11 cellular contexts compared by ENCODE assay signal in the genomic region with DNA sequence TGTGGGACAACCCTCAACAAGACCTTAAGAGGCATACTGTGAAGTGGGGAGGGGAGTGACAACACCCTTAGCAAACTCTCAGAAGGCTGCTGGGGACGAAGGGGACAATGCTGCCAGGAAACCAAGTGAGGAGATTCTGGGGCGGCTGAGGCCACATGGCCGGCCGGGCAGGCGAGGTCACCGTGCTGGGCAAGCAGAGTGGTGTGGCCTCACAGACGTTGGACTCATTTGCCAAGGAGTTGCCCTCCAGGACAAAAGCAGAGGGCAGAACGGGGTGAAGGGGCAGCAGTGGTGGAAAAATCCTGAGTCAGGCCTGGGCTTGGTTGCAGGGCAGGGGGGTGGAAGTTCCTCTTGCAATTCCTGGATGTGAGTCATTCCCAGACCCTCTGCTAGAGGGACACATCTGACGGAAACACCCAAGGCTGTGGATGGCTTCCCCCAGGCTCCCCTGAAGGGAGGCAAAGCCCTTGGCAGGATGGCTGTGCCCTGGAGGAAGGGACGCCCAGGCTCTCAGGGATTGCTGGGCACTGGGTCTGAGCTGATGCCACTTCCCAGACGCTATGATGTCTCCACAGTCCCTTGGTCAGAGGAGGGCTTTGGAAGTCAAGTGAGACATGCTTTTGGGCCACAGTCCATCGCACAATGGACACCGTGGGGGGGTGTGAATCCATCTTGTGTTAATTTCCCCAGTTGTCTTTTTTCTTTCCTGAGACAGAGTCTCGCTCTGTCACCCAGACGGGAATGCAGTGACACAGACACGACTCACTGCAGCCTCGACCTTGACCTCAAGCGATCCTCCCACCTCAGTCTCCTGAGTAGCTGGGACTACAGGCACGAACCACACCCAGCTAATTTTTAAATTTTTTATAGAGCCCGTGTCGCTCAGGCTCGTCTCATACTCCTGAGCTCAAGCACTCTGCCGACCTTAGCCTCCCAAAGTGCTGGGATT. TPM values are rescaled to one million over a fixed set of nuclear protein-coding genes. Genes with fewer than 3 reads are reported as not detected.
DNase-seq lines count a peak whose midpoint lies in the region; ATAC-seq and TF ChIP-seq lines count a peak whose summit lies in the region.
"Had no signal": no experiment of that assay in that cellular context is flagged by ENCODE, and none has a peak within 500 bp of the region (broad histone marks: within the 10 kb centered on the region; RNA-seq: fewer than 3 reads in every experiment).

No MANE protein-coding gene starts in this region.

- TF ChIP-seq CTCF in AG10803 (conservative IDR thresholded peaks at IDR 0.05; ENCODE audit: low read length) = no peak
- TF ChIP-seq CTCF in fibroblast of the aortic adventitia (IDR thresholded peaks at IDR 0.05; ENCODE audit: insufficient read depth, low read length) = no peak
- no peak for TF ChIP-seq CTCF in nephron progenitor cell (IDR thresholded peaks at IDR 0.05)
- TF ChIP-seq CTCF in activated CD8-positive, alpha-beta T cell treated with anti-CD3 and anti-CD28 coated beads for 36 hours (IDR thresholded peaks at IDR 0.05) = no peak

- peaks cover 43% of the 10 kb centered on the region for H3K9me3 Mint-ChIP-seq in nephron progenitor cell
- no peaks in the 10 kb centered on the region for H3K9me3 Mint-ChIP-seq in activated CD8-positive, alpha-beta T cell treated with anti-CD3 and anti-CD28 coated beads for 36 hours

- H3K4me3 ChIP-seq in AG10803 (ENCODE audit: low read length) = no peak overlapping the region
- no peak overlapping the region for H3K4me3 ChIP-seq in fibroblast of the aortic adventitia (ENCODE audit: low read depth, low read length)
- H3K4me3 ChIP-seq: mucosa of descending colon had no signal

- CTCF ChIA-PET in activated CD8-positive, alpha-beta T cell treated with anti-CD3 and anti-CD28 coated beads for 36 hours (lab: Charles Lee) = no interaction called here

- peaks cover 18% of the 10 kb centered on the region for H3K4me1 Mint-ChIP-seq in nephron progenitor cell
- H3K4me1 Mint-ChIP-seq in activated CD8-positive, alpha-beta T cell treated with anti-CD3 and anti-CD28 coated beads for 36 hours (ENCODE audit: low read depth) = no peaks in the 10 kb centered on the region
- H3K4me1 Mint-ChIP-seq: B cell had no signal

- POLR2A ChIA-PET in activated CD8-positive, alpha-beta T cell treated with anti-CD3 and anti-CD28 coated beads for 36 hours (lab: Charles Lee) = interaction anchor here (1.2 kb wide), 1 partner anchor 34 kb away, joined by 3 read pairs; no protein-coding TSS in a partner anchor

- peaks cover 8% of the 10 kb centered on the region for H3K36me3 Mint-ChIP-seq in nephron progenitor cell (ENCODE audit: low read depth)
- H3K36me3 Mint-ChIP-seq in activated CD8-positive, alpha-beta T cell treated with anti-CD3 and anti-CD28 coated beads for 36 hours (ENCODE audit: low read depth) = no peaks in the 10 kb centered on the region

- DNase-seq in AG10803 (ENCODE audit: low read depth) (peak; percentile 55), RKO (ENCODE audit: low spot score) (peak; percentile 52), fibroblast of the aortic adventitia (ENCODE audit: low read depth) (peak; percentile 35), nephron progenitor cell (no peak), HPDE6-E6E7 (ENCODE audit: extremely low spot score) (no peak)
- no peak for DNase-seq in activated CD8-positive, alpha-beta T cell treated with anti-CD3 and anti-CD28 coated beads for 36 hours
- DNase-seq: activated CD8-positive, alpha-beta memory T cell treated with anti-CD3 and anti-CD28 coated beads for 24 hours; mucosa of descending colon had no signal

- peaks cover 13% of the 10 kb centered on the region for H3K27me3 Mint-ChIP-seq in nephron progenitor cell (ENCODE audit: low read depth, poor library complexity)
- H3K27me3 Mint-ChIP-seq in activated CD8-positive, alpha-beta T cell treated with anti-CD3 and anti-CD28 coated beads for 36 hours = peaks cover 9% of the 10 kb centered on the region

- peak overlapping the region; percentile 16 for H3K27ac Mint-ChIP-seq in nephron progenitor cell
- no peak overlapping the region for H3K27ac Mint-ChIP-seq in activated CD8-positive, alpha-beta T cell treated with anti-CD3 and anti-CD28 coated beads for 36 hours
- H3K27ac Mint-ChIP-seq: B cell had no signal

- ATAC-seq in HG03039 (IDR thresholded peaks at IDR 0.05; ENCODE audit: unreplicated experiment) = no peak
- ATAC-seq in activated CD8-positive, alpha-beta T cell treated with anti-CD3 and anti-CD28 coated beads for 36 hours = no peak
- no peak for ATAC-seq in GM21619 (IDR thresholded peaks at IDR 0.05; ENCODE audit: unreplicated experiment)
- ATAC-seq: mucosa of descending colon had no signal

- intact Hi-C loops in activated CD8-positive, alpha-beta T cell treated with anti-CD3 and anti-CD28 coated beads for 36 hours (cut with micrococcal nuclease) = no loop called here

- no peak overlapping the region for H3K4me3 Mint-ChIP-seq in nephron progenitor cell
- H3K4me3 Mint-ChIP-seq in activated CD8-positive, alpha-beta T cell treated with anti-CD3 and anti-CD28 coated beads for 36 hours = no peak overlapping the region
- H3K4me3 Mint-ChIP-seq: B cell had no signal

RNA-seq across cellular contexts. Expression of a gene that starts 16.2 kb away (rescaled TPM):
- 0.90 and 0.98 TPM in 2 replicates for total RNA-seq in fibroblast of the aortic adventitia (ENCODE audit: low replicate concordance)
- under 1 TPM; 0.16 to 0.22 TPM for total RNA-seq in activated CD8-positive, alpha-beta T cell treated with anti-CD3 and anti-CD28 coated beads for 36 hours
- total RNA-seq: B cell had no signal

RNA-seq across cellular contexts. Expression of a gene that starts 28.4 kb away (rescaled TPM):
- 21.9 and 30.3 TPM in 2 replicates for total RNA-seq in fibroblast of the aortic adventitia (ENCODE audit: low replicate concordance)
- total RNA-seq in activated CD8-positive, alpha-beta T cell treated with anti-CD3 and anti-CD28 coated beads for 36 hours = 10 to 100 TPM; 11.6 to 11.8 TPM

RNA-seq across cellular contexts. Expression of a gene that starts 55.8 kb away (rescaled TPM):
- total RNA-seq in fibroblast of the aortic adventitia (ENCODE audit: low replicate concordance) = 0.27 and 1.1 TPM in 2 replicates
- total RNA-seq in activated CD8-positive, alpha-beta T cell treated with anti-CD3 and anti-CD28 coated beads for 36 hours = under 1 TPM; 0.11 TPM

Comparison
In these comparisons a context has a peak if more than half of its experiments do, and no peak if none do; other contexts are left out.
1. DNase-seq: peak in AG10803 (single experiment), RKO (single experiment) and fibroblast of the aortic adventitia (single experiment); none in nephron progenitor cell (single experiment), activated CD8-positive, alpha-beta T cell treated with anti-CD3 and anti-CD28 coated beads for 36 hours (single experiment) and HPDE6-E6E7 (single experiment).